25 cellular contexts compared by ENCODE assay signal in genomic region chr3:105938826-105939225, GRCh38.
DNase-seq lines count a peak whose midpoint lies in the region; ATAC-seq and TF ChIP-seq lines count a peak whose summit lies in the region.
"Had no signal": no experiment of that assay in that cellular context is flagged by ENCODE, and none has a peak within 500 bp of the region (broad histone marks: within the 10 kb centered on the region; RNA-seq: fewer than 3 reads in every experiment).

No MANE protein-coding gene starts in this region.

- H3K36me3 Mint-ChIP-seq in glutamatergic neuron (ENCODE audit: unreplicated experiment), result no peaks in the 10 kb centered on the region
- H3K36me3 Mint-ChIP-seq: memory B cell, type B pancreatic cell had no signal

- peak overlapping the region; percentile 91 for H2AFZ ChIP-seq in smooth muscle cell (ENCODE audit: low read depth)

- DNase-seq in heart right ventricle (no peak), right cardiac atrium (no peak), SK-N-MC (ENCODE audit: low read depth, low spot score) (no peak), glutamatergic neuron (no peak), smooth muscle cell (lab: John Stamatoyannopoulos, UW; ENCODE audit: unreplicated experiment) (no peak), islet precursor cell (no peak), transverse colon (no peak)
- no peak for DNase-seq in stimulated activated CD4-positive, alpha-beta T cell treated with anti-CD3 and anti-CD28 coated beads, Interleukin-15, amount 100 ng/mL, for 24 hours
- DNase-seq: activated B cell treated with CpG ODN at 0.5 μM for 24 hours; activated CD4-positive, alpha-beta T cell treated with anti-CD3 and anti-CD28 coated beads, Interleukin-2, amount 50 U/mL, for 1 hour; activated naive CD8-positive, alpha-beta T cell treated with anti-CD3 and anti-CD28 coated beads, Interleukin-2, amount 50 U/mL, for 24 hours; activated T-cell treated with anti-CD3 and anti-CD28 coated beads, Interleukin-2, amount 50 U/mL, for 48 hours; left cardiac atrium; NCI-H1417 treated with DMSO at 0.1 percent for 48 hours; NCI-H2107; NCI-H510A; psoas muscle; SIG-M5; stimulated activated CD4-positive, alpha-beta T cell treated with anti-CD3 and anti-CD28 coated beads, Interleukin-2, amount 100 ng/mL, for 24 hours; T-helper 1 cell had no signal

- H3K27ac ChIP-seq in heart right ventricle (peak overlapping the region in 6 of 10 donors; percentile 19 to 63 (median 36)), right cardiac atrium (ENCODE audit: low read length) (no peak overlapping the region), SK-N-MC (no peak overlapping the region; the same call in 1 of the 2 replicates), smooth muscle cell (ENCODE audit: low read depth) (no peak overlapping the region), transverse colon (no peak overlapping the region)
- H3K27ac ChIP-seq: neutrophil, psoas muscle had no signal

- no peak overlapping the region for H3K4me2 ChIP-seq in smooth muscle cell

- H3K4me3 Mint-ChIP-seq in glutamatergic neuron (ENCODE audit: unreplicated experiment), result no peak overlapping the region
- H3K4me3 Mint-ChIP-seq: activated B cell treated with CpG ODN at 0.5 μM for 24 hours; activated naive CD8-positive, alpha-beta T cell treated with anti-CD3 and anti-CD28 coated beads, Interleukin-2, amount 50 U/mL, for 24 hours; memory B cell; type B pancreatic cell had no signal

- intact Hi-C loops in heart right ventricle (cut with DNase I) (no loop called here), right cardiac atrium (cut with DNase I) (no loop called here), transverse colon (cut with DNase I; ENCODE audit: low total_unique reads) (loop anchor here (5.0 kb wide), 1 partner anchor 737 kb away; no protein-coding TSS in a partner anchor)

- no peak overlapping the region for H3K4me3 ChIP-seq in heart right ventricle
- H3K4me3 ChIP-seq in right cardiac atrium (ENCODE audit: low read length), result no peak overlapping the region
- peak overlapping the region; percentile 56 for H3K4me3 ChIP-seq in SK-N-MC
- H3K4me3 ChIP-seq in smooth muscle cell, result no peak overlapping the region
- no peak overlapping the region for H3K4me3 ChIP-seq in transverse colon

- H3K4me1 Mint-ChIP-seq in glutamatergic neuron (ENCODE audit: low read depth, unreplicated experiment), result peaks cover 22% of the 10 kb centered on the region
- H3K4me1 Mint-ChIP-seq: activated B cell treated with CpG ODN at 0.5 μM for 24 hours had no signal

- no peaks in the 10 kb centered on the region for H3F3A ChIP-seq in smooth muscle cell (ENCODE audit: low read depth)

- H3K9ac ChIP-seq in SK-N-MC (ENCODE audit: insufficient read length), result peak overlapping the region; percentile 38
- H3K9ac ChIP-seq in smooth muscle cell (ENCODE audit: low read depth), result no peak overlapping the region

- H3K27me3 ChIP-seq in heart right ventricle (no peaks in the 10 kb centered on the region), right cardiac atrium (ENCODE audit: control insufficient read depth, insufficient read depth) (no peaks in the 10 kb centered on the region), smooth muscle cell (ENCODE audit: low read depth) (no peaks in the 10 kb centered on the region), transverse colon (no peaks in the 10 kb centered on the region)
- H3K27me3 ChIP-seq: BE2C, neutrophil had no signal

- TF ChIP-seq POLR2A in transverse colon (IDR thresholded peaks at IDR 0.05), result no peak

- H3K36me3 ChIP-seq in heart right ventricle (no peaks in the 10 kb centered on the region), SK-N-MC (ENCODE audit: insufficient read depth, low read length) (no peaks in the 10 kb centered on the region), smooth muscle cell (ENCODE audit: low read depth) (no peaks in the 10 kb centered on the region), transverse colon (no peaks in the 10 kb centered on the region)
- H3K36me3 ChIP-seq: BE2C, neutrophil had no signal

- no peaks in the 10 kb centered on the region for H3K9me3 Mint-ChIP-seq in glutamatergic neuron (ENCODE audit: unreplicated experiment)
- H3K9me3 Mint-ChIP-seq: activated B cell treated with CpG ODN at 0.5 μM for 24 hours, memory B cell, type B pancreatic cell had no signal

- no peak for ATAC-seq in heart right ventricle
- no peak for ATAC-seq in right cardiac atrium
- ATAC-seq: activated naive CD8-positive, alpha-beta T cell treated with anti-CD3 and anti-CD28 coated beads, Interleukin-2, amount 50 U/mL, for 24 hours; Panc1 had no signal

- H3K79me2 ChIP-seq in smooth muscle cell (ENCODE audit: low read depth), result no peaks in the 10 kb centered on the region

- H3K9me3 ChIP-seq in heart right ventricle, result peaks cover 0 to 6% (median 0%) of the 10 kb centered on the region in 11 donors
- no peaks in the 10 kb centered on the region for H3K9me3 ChIP-seq in right cardiac atrium (ENCODE audit: control insufficient read depth, low read length)
- H3K9me3 ChIP-seq in SK-N-MC (ENCODE audit: low read depth, low read length), result no peaks in the 10 kb centered on the region
- no peaks in the 10 kb centered on the region for H3K9me3 ChIP-seq in smooth muscle cell (replicated peaks; ENCODE audit: low read depth)
- no peaks in the 10 kb centered on the region for H3K9me3 ChIP-seq in transverse colon
- H3K9me3 ChIP-seq: BE2C, neutrophil, psoas muscle had no signal

- H3K4me1 ChIP-seq in heart right ventricle (peaks cover 0 to 22% (median 19%) of the 10 kb centered on the region in 9 donors), right cardiac atrium (ENCODE audit: control insufficient read depth, insufficient read depth, low read length) (no peaks in the 10 kb centered on the region), smooth muscle cell (ENCODE audit: low read depth) (no peaks in the 10 kb centered on the region), transverse colon (peaks cover 0 to 8% (median 0%) of the 10 kb centered on the region in 4 donors)
- H3K4me1 ChIP-seq: psoas muscle had no signal

- no peak for TF ChIP-seq EP300 in transverse colon (IDR thresholded peaks at IDR 0.05; ENCODE audit: low read depth)

- WGBS in heart right ventricle, 2 donors, result 64 to 69% methylated on average over 3 of the region's 3 CpGs
- 71% methylated on average over 3 of the region's 3 CpGs for WGBS in right cardiac atrium
- WGBS in smooth muscle cell (ENCODE audit: low lambda C conversion rate), result 89% methylated on average over 3 of the region's 3 CpGs
- whole genome bisulfite sequencing in transverse colon (ENCODE audit: low coverage in 1 of 2), 2 donors, result 76 to 89% methylated on average over 3 of the region's 3 CpGs

- H4K20me1 ChIP-seq in smooth muscle cell (ENCODE audit: low read depth), result no peaks in the 10 kb centered on the region

- in situ Hi-C loops in transverse colon (cut with MboI; ENCODE audit: low pct_ligation_motif_present in 1 of 4, low pct_unique_long_range_greater_than_20kb in 1 of 4, low sequenced_read_pairs in 3 of 4), result no loop called here

- no peaks in the 10 kb centered on the region for H3K27me3 Mint-ChIP-seq in glutamatergic neuron (ENCODE audit: unreplicated experiment)
- H3K27me3 Mint-ChIP-seq: activated B cell treated with CpG ODN at 0.5 μM for 24 hours; activated naive CD8-positive, alpha-beta T cell treated with anti-CD3 and anti-CD28 coated beads, Interleukin-2, amount 50 U/mL, for 24 hours; memory B cell; type B pancreatic cell had no signal

- peak overlapping the region; percentile 65 for H3K27ac Mint-ChIP-seq in glutamatergic neuron (ENCODE audit: unreplicated experiment)
- H3K27ac Mint-ChIP-seq: activated B cell treated with CpG ODN at 0.5 μM for 24 hours; activated naive CD8-positive, alpha-beta T cell treated with anti-CD3 and anti-CD28 coated beads, Interleukin-2, amount 50 U/mL, for 24 hours; memory B cell; type B pancreatic cell had no signal

- TF ChIP-seq CTCF in heart right ventricle (IDR thresholded peaks at IDR 0.05) (no peak), glutamatergic neuron (IDR thresholded peaks at IDR 0.05; ENCODE audit: partially characterized antibody, unreplicated experiment) (no peak), smooth muscle cell (IDR thresholded peaks at IDR 0.05; ENCODE audit: borderline replicate concordance, insufficient read depth, poor library complexity, severe bottlenecking) (no peak), transverse colon (IDR thresholded peaks at IDR 0.05) (no peak)

Comparison
In these comparisons a context has a peak if more than half of its experiments do, and no peak if none do; other contexts are left out.
1. H3K27ac ChIP-seq: peak in heart right ventricle (6 of 10); none in right cardiac atrium (single experiment), SK-N-MC (single experiment), smooth muscle cell (single experiment) and transverse colon (0 of 4).